1 cellular context compared by ENCODE assay signal in genomic region chr2:42127425-42128424, GRCh38.
A peak's percentile ranks its signal among the peaks of the same experiment; 100 is the strongest.
TF ChIP-seq lines count a peak whose summit lies in the region.

No MANE protein-coding gene starts in this region.

TF ChIP-seq in HepG2, 621 proteins besides CTCF, POLR2A, EP300 and RAD21 (continued from another document and continues in another):
- TF ChIP-seq ZSCAN5A (CRISPR knock-in tag; IDR thresholded peaks at IDR 0.05; ENCODE audit: borderline replicate concordance): no peak
- TF ChIP-seq UBTF (CRISPR knock-in tag; IDR thresholded peaks at IDR 0.05): peak; percentile 31; the same call in 1 of the 2 replicates
- no peak for TF ChIP-seq ZNF546 (CRISPR knock-in tag; conservative IDR thresholded peaks at IDR 0.05)
- no peak; the same call in 1 of the 2 replicates for TF ChIP-seq ZNF24 (IDR thresholded peaks at IDR 0.05)
- no peak for TF ChIP-seq PRDM4 (CRISPR knock-in tag; IDR thresholded peaks at IDR 0.05; ENCODE audit: borderline replicate concordance)
- TF ChIP-seq FOXK1 (CRISPR knock-in tag; IDR thresholded peaks at IDR 0.05; ENCODE audit: borderline replicate concordance, low read depth): peak; percentile 62
- peak; percentile 81; the same call in 1 of the 2 replicates for TF ChIP-seq RERE (CRISPR knock-in tag; IDR thresholded peaks at IDR 0.05; ENCODE audit: low read depth)
- no peak for TF ChIP-seq ZKSCAN5 (CRISPR knock-in tag; IDR thresholded peaks at IDR 0.05)
- TF ChIP-seq GRHL1 (CRISPR knock-in tag; conservative IDR thresholded peaks at IDR 0.05): no peak
- no peak for TF ChIP-seq SP2 (CRISPR knock-in tag; IDR thresholded peaks at IDR 0.05)
- TF ChIP-seq ZBTB1 (CRISPR knock-in tag; IDR thresholded peaks at IDR 0.05; ENCODE audit: borderline replicate concordance): no peak
- TF ChIP-seq CBX2 (IDR thresholded peaks at IDR 0.05; ENCODE audit: low read depth, low read length): no peak
- no peak for TF ChIP-seq CBX2 (CRISPR knock-in tag; IDR thresholded peaks at IDR 0.05; ENCODE audit: low read depth)
- no peak for TF ChIP-seq NFRKB (IDR thresholded peaks at IDR 0.05)
- TF ChIP-seq PHF8 (CRISPR knock-in tag; IDR thresholded peaks at IDR 0.05): no peak
- TF ChIP-seq ZFP36 (IDR thresholded peaks at IDR 0.05; ENCODE audit: borderline replicate concordance, low read depth, low read length, partially characterized antibody): no peak
- TF ChIP-seq ZMYM4 (CRISPR knock-in tag; IDR thresholded peaks at IDR 0.05): peak; percentile 83
- TF ChIP-seq GATA4 (IDR thresholded peaks at IDR 0.05; ENCODE audit: borderline replicate concordance, low read depth): peak; percentile 93
- no peak for TF ChIP-seq BCL3 (CRISPR knock-in tag; IDR thresholded peaks at IDR 0.05)
- TF ChIP-seq NFAT5 (CRISPR knock-in tag; IDR thresholded peaks at IDR 0.05): no peak
- 0 out of 2 replicates have a peak, but pooled peaks have one; percentile 16 for TF ChIP-seq HBP1 (CRISPR knock-in tag; IDR thresholded peaks at IDR 0.05; ENCODE audit: low read depth)
- TF ChIP-seq DNMT1 (CRISPR knock-in tag; IDR thresholded peaks at IDR 0.05): 0 out of 2 replicates have a peak, but pooled peaks have one; percentile 44
- TF ChIP-seq FOXM1 (CRISPR knock-in tag; IDR thresholded peaks at IDR 0.05): no peak
- TF ChIP-seq ZNF17 (CRISPR knock-in tag; IDR thresholded peaks at IDR 0.05): no peak
- TF ChIP-seq ZNF75D (CRISPR knock-in tag; IDR thresholded peaks at IDR 0.05; ENCODE audit: borderline replicate concordance): no peak
- peak; percentile 78; the same call in 1 of the 2 replicates for TF ChIP-seq ATF2 (CRISPR knock-in tag; IDR thresholded peaks at IDR 0.05)
- peak; percentile 87 for TF ChIP-seq ELF3 (CRISPR knock-in tag; IDR thresholded peaks at IDR 0.05)
- TF ChIP-seq REPIN1 (CRISPR knock-in tag; IDR thresholded peaks at IDR 0.05; ENCODE audit: borderline replicate concordance, low read depth): peak; percentile 48; the same call in 1 of the 2 replicates
- no peak; the same call in 1 of the 2 replicates for TF ChIP-seq HHEX (CRISPR knock-in tag; IDR thresholded peaks at IDR 0.05)
- TF ChIP-seq ZSCAN31 (CRISPR knock-in tag; IDR thresholded peaks at IDR 0.05; ENCODE audit: low read depth): peak; percentile 92
- peak; percentile 70; the same call in 1 of the 2 replicates for TF ChIP-seq KLF6 (CRISPR knock-in tag; IDR thresholded peaks at IDR 0.05)
- peak; percentile 57; the same call in 1 of the 2 replicates for TF ChIP-seq RXRA (CRISPR knock-in tag; IDR thresholded peaks at IDR 0.05)
- TF ChIP-seq AGO2 (optimal IDR thresholded peaks at IDR 0.05; ENCODE audit: low read depth, low read length): no peak
- no peak for TF ChIP-seq ZNF607 (CRISPR knock-in tag; IDR thresholded peaks at IDR 0.05; ENCODE audit: borderline replicate concordance)
